1 cellular context compared by ENCODE assay signal in the genomic region with DNA sequence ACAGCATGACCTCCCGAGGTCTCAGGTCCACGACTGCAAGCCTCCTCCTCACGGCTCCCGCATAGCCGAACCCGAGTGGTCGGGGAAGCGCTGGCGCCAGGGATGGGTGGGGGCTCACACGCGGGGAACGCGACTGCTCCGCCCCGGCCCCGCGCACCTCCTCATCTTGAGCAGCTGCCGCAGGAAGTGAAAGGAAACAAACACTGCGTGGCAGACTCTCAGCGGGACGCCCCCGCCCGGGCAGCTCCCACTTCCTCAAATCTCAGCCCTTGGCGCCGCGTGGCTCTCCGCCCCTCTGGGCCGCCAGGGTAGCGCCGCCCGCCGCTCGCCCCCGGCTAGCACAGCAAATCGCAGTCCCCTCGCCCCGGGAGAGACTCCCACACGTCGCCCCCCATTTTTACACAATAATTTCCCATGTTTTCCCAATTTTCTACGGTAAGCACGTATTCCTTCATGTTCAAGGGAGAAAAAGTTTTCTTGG.
TF ChIP-seq lines count a peak whose summit lies in the region.

A gene with protein sequence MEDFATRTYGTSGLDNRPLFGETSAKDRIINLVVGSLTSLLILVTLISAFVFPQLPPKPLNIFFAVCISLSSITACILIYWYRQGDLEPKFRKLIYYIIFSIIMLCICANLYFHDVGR (minus strand): TSS at position 188 of the 481 bp plus-strand sequence. CDS start 229 bp downstream, outside the sequence.

TF ChIP-seq in SK-N-SH, 30 proteins besides CTCF, POLR2A, EP300 and RAD21 (continued from another document):
- peak; percentile 87 for TF ChIP-seq MXI1 (IDR thresholded peaks at IDR 0.05; ENCODE audit: low read depth, low read length)
- TF ChIP-seq, protein P1, sequence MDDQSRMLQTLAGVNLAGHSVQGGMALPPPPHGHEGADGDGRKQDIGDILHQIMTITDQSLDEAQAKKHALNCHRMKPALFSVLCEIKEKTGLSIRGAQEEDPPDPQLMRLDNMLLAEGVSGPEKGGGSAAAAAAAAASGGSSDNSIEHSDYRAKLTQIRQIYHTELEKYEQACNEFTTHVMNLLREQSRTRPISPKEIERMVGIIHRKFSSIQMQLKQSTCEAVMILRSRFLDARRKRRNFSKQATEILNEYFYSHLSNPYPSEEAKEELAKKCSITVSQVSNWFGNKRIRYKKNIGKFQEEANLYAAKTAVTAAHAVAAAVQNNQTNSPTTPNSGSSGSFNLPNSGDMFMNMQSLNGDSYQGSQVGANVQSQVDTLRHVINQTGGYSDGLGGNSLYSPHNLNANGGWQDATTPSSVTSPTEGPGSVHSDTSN (IDR thresholded peaks at IDR 0.05): no peak
- peak; percentile 39; the same call in 1 of the 2 replicates for TF ChIP-seq GABPA (IDR thresholded peaks at IDR 0.05; ENCODE audit: low read depth)
- 0 out of 2 replicates have a peak, but pooled peaks have one; percentile 37 for TF ChIP-seq SIN3A (IDR thresholded peaks at IDR 0.05; ENCODE audit: borderline replicate concordance, low read depth, low read length)
- peak; percentile 21; the same call in 1 of the 2 replicates for TF ChIP-seq TAF1 (IDR thresholded peaks at IDR 0.05; ENCODE audit: borderline replicate concordance, low read depth, low read length)
- peak; percentile 12; the same call in 1 of the 2 replicates for TF ChIP-seq POLR2AphosphoS5 (IDR thresholded peaks at IDR 0.05; ENCODE audit: low read depth, low read length)
- no peak for TF ChIP-seq FOSL2 (IDR thresholded peaks at IDR 0.05; ENCODE audit: borderline replicate concordance, low read depth)
- no peak for TF ChIP-seq TEAD4 (IDR thresholded peaks at IDR 0.05; ENCODE audit: borderline replicate concordance, insufficient read depth)
- no peak for TF ChIP-seq RXRA (IDR thresholded peaks at IDR 0.05; ENCODE audit: borderline replicate concordance, low read depth)
- TF ChIP-seq FOXJ3 (CRISPR knock-in tag; IDR thresholded peaks at IDR 0.05): no peak
- TF ChIP-seq NRF1 (IDR thresholded peaks at IDR 0.05; ENCODE audit: low read depth, low read length): peak; percentile 40
- no peak for TF ChIP-seq GATA2 (CRISPR knock-in tag; IDR thresholded peaks at IDR 0.05)
- TF ChIP-seq, protein P2, sequence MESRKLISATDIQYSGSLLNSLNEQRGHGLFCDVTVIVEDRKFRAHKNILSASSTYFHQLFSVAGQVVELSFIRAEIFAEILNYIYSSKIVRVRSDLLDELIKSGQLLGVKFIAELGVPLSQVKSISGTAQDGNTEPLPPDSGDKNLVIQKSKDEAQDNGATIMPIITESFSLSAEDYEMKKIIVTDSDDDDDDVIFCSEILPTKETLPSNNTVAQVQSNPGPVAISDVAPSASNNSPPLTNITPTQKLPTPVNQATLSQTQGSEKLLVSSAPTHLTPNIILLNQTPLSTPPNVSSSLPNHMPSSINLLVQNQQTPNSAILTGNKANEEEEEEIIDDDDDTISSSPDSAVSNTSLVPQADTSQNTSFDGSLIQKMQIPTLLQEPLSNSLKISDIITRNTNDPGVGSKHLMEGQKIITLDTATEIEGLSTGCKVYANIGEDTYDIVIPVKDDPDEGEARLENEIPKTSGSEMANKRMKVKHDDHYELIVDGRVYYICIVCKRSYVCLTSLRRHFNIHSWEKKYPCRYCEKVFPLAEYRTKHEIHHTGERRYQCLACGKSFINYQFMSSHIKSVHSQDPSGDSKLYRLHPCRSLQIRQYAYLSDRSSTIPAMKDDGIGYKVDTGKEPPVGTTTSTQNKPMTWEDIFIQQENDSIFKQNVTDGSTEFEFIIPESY (IDR thresholded peaks at IDR 0.05; ENCODE audit: borderline replicate concordance, low read depth): no peak
